In the genomic region with DNA sequence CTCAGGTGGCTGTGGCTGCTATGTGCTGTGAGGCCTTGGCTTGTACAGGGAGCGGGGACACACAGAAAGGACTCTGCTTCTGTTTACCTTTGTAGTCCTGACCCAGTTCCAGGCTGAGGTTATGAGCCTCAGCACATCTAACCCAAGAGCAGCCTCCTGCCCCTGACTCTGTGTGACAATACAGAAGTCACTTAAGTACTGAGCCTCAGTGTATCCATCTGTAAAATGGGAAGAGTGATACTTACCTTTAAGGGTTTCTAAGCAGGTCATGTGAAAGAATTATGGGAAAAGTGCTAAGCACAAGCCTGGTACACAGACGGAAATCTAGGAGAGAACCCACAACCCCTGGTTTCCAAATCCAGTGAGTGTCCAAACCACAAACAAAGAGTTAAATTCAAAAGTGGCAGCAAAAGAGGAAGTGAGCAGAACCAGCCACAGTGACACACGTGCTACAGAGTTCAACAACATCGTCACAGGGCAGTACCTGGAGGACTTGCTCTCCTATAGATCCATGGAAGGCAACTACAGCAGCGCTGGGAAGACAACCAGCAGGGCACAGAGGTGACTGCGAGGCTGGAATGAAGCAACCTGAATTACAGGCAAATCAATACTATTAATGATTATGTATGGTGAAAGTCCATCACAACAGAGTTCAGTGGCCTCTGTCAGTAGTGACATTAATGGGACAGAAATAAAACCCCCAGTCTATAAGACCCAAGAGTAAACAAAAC, we compare ENCODE assay signal across 1 cellular context.
TF ChIP-seq lines count a peak whose summit lies in the region.

No MANE protein-coding gene starts in this region.

TF ChIP-seq in GM12878, 131 proteins besides CTCF, POLR2A, EP300 and RAD21 (continues in another document):
- TF ChIP-seq NBN (IDR thresholded peaks at IDR 0.05) (peak; percentile 63; the same call in 1 of the 2 replicates), BMI1 (IDR thresholded peaks at IDR 0.05; ENCODE audit: borderline replicate concordance) (peak; percentile 64), EGR1 (IDR thresholded peaks at IDR 0.05; ENCODE audit: borderline replicate concordance in 1 of 2, low read depth in 2 of 2, low read length in 2 of 2) (no peak), NFYA (IDR thresholded peaks at IDR 0.05; ENCODE audit: borderline replicate concordance, low read depth, low read length) (no peak), BCL11A (IDR thresholded peaks at IDR 0.05; ENCODE audit: low read depth, low read length) (peak; percentile 74), FOXK2 (IDR thresholded peaks at IDR 0.05) (0 out of 2 replicates have a peak, but pooled peaks have one; percentile 21), MEF2B (IDR thresholded peaks at IDR 0.05; ENCODE audit: partially characterized antibody, poor library complexity, severe bottlenecking) (peak; percentile 56), SPI1 (IDR thresholded peaks at IDR 0.05; ENCODE audit: borderline replicate concordance, insufficient read depth, low read depth, low read length) (peak; percentile 99), SIN3A (IDR thresholded peaks at IDR 0.05; ENCODE audit: low read depth, low read length) (no peak), TBL1XR1 (IDR thresholded peaks at IDR 0.05; ENCODE audit: low read depth, low read length) (peak; percentile 51; the same call in 1 of the 2 replicates), RUNX3 (IDR thresholded peaks at IDR 0.05; ENCODE audit: low read length) (peak; percentile 98), STAT1 (conservative IDR thresholded peaks at IDR 0.05) (no peak), POLR2AphosphoS5 (IDR thresholded peaks at IDR 0.05; ENCODE audit: low read length) (no peak), MYB (IDR thresholded peaks at IDR 0.05; ENCODE audit: borderline replicate concordance, low read depth, low read length) (no peak), TARDBP (IDR thresholded peaks at IDR 0.05; ENCODE audit: borderline replicate concordance) (no peak), SMAD1 (IDR thresholded peaks at IDR 0.05; ENCODE audit: low read depth, partially characterized antibody) (no peak), HDGF (IDR thresholded peaks at IDR 0.05) (no peak), DPF2 (IDR thresholded peaks at IDR 0.05) (peak; percentile 92), MTA2 (IDR thresholded peaks at IDR 0.05; ENCODE audit: low read depth) (peak; percentile 84), MEF2A (IDR thresholded peaks at IDR 0.05; ENCODE audit: insufficient read depth, low read depth, low read length) (peak; percentile 62; the same call in 1 of the 2 replicates), CBFB (IDR thresholded peaks at IDR 0.05; ENCODE audit: low read depth) (peak; percentile 74; the same call in 1 of the 2 replicates), CHD4 (IDR thresholded peaks at IDR 0.05) (0 out of 2 replicates have a peak, but pooled peaks have one; percentile 62), MXI1 (IDR thresholded peaks at IDR 0.05; ENCODE audit: low read depth, low read length) (no peak), MTA3 (IDR thresholded peaks at IDR 0.05; ENCODE audit: borderline replicate concordance, low read length) (0 out of 2 replicates have a peak, but pooled peaks have one; percentile 87), ETV6 (conservative IDR thresholded peaks at IDR 0.05 in 1 of 2, IDR thresholded peaks at IDR 0.05 in 1 of 2; ENCODE audit: borderline replicate concordance in 1 of 2, low read depth in 1 of 2) (no peak), WRNIP1 (IDR thresholded peaks at IDR 0.05; ENCODE audit: borderline replicate concordance, low read depth, low read length) (no peak), RBBP5 (conservative IDR thresholded peaks at IDR 0.05) (no peak), BHLHE40 (IDR thresholded peaks at IDR 0.05; ENCODE audit: borderline replicate concordance in 1 of 2, low read depth in 2 of 2, low read length in 1 of 2) (peak; percentile 97 to 98), GATAD2B (conservative IDR thresholded peaks at IDR 0.05; ENCODE audit: low read depth) (peak; percentile 51), IKZF2 (IDR thresholded peaks at IDR 0.05) (peak; percentile 98)
- TF ChIP-seq, protein P1, sequence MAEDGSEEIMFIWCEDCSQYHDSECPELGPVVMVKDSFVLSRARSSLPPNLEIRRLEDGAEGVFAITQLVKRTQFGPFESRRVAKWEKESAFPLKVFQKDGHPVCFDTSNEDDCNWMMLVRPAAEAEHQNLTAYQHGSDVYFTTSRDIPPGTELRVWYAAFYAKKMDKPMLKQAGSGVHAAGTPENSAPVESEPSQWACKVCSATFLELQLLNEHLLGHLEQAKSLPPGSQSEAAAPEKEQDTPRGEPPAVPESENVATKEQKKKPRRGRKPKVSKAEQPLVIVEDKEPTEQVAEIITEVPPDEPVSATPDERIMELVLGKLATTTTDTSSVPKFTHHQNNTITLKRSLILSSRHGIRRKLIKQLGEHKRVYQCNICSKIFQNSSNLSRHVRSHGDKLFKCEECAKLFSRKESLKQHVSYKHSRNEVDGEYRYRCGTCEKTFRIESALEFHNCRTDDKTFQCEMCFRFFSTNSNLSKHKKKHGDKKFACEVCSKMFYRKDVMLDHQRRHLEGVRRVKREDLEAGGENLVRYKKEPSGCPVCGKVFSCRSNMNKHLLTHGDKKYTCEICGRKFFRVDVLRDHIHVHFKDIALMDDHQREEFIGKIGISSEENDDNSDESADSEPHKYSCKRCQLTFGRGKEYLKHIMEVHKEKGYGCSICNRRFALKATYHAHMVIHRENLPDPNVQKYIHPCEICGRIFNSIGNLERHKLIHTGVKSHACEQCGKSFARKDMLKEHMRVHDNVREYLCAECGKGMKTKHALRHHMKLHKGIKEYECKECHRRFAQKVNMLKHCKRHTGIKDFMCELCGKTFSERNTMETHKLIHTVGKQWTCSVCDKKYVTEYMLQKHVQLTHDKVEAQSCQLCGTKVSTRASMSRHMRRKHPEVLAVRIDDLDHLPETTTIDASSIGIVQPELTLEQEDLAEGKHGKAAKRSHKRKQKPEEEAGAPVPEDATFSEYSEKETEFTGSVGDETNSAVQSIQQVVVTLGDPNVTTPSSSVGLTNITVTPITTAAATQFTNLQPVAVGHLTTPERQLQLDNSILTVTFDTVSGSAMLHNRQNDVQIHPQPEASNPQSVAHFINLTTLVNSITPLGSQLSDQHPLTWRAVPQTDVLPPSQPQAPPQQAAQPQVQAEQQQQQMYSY (CRISPR knock-in tag; IDR thresholded peaks at IDR 0.05) = no peak
- TF ChIP-seq, protein P2, sequence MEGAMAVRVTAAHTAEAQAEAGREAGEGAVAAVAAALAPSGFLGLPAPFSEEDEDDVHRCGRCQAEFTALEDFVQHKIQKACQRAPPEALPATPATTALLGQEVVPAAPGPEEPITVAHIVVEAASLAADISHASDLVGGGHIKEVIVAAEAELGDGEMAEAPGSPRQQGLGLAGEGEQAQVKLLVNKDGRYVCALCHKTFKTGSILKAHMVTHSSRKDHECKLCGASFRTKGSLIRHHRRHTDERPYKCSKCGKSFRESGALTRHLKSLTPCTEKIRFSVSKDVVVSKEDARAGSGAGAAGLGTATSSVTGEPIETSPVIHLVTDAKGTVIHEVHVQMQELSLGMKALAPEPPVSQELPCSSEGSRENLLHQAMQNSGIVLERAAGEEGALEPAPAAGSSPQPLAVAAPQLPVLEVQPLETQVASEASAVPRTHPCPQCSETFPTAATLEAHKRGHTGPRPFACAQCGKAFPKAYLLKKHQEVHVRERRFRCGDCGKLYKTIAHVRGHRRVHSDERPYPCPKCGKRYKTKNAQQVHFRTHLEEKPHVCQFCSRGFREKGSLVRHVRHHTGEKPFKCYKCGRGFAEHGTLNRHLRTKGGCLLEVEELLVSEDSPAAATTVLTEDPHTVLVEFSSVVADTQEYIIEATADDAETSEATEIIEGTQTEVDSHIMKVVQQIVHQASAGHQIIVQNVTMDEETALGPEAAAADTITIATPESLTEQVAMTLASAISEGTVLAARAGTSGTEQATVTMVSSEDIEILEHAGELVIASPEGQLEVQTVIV (IDR thresholded peaks at IDR 0.05; ENCODE audit: borderline replicate concordance, partially characterized antibody) = no peak
- TF ChIP-seq, protein P3, sequence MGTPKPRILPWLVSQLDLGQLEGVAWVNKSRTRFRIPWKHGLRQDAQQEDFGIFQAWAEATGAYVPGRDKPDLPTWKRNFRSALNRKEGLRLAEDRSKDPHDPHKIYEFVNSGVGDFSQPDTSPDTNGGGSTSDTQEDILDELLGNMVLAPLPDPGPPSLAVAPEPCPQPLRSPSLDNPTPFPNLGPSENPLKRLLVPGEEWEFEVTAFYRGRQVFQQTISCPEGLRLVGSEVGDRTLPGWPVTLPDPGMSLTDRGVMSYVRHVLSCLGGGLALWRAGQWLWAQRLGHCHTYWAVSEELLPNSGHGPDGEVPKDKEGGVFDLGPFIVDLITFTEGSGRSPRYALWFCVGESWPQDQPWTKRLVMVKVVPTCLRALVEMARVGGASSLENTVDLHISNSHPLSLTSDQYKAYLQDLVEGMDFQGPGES (IDR thresholded peaks at IDR 0.05) = no peak
- TF ChIP-seq, protein P4, sequence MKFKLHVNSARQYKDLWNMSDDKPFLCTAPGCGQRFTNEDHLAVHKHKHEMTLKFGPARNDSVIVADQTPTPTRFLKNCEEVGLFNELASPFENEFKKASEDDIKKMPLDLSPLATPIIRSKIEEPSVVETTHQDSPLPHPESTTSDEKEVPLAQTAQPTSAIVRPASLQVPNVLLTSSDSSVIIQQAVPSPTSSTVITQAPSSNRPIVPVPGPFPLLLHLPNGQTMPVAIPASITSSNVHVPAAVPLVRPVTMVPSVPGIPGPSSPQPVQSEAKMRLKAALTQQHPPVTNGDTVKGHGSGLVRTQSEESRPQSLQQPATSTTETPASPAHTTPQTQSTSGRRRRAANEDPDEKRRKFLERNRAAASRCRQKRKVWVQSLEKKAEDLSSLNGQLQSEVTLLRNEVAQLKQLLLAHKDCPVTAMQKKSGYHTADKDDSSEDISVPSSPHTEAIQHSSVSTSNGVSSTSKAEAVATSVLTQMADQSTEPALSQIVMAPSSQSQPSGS (IDR thresholded peaks at IDR 0.05; ENCODE audit: low read length) = peak; percentile 43; the same call in 1 of the 2 replicates
- TF ChIP-seq, protein P5, sequence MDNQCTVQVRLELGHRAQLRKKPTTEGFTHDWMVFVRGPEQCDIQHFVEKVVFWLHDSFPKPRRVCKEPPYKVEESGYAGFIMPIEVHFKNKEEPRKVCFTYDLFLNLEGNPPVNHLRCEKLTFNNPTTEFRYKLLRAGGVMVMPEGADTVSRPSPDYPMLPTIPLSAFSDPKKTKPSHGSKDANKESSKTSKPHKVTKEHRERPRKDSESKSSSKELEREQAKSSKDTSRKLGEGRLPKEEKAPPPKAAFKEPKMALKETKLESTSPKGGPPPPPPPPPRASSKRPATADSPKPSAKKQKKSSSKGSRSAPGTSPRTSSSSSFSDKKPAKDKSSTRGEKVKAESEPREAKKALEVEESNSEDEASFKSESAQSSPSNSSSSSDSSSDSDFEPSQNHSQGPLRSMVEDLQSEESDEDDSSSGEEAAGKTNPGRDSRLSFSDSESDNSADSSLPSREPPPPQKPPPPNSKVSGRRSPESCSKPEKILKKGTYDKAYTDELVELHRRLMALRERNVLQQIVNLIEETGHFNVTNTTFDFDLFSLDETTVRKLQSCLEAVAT (IDR thresholded peaks at IDR 0.05) = peak; percentile 74
- TF ChIP-seq, protein P6, sequence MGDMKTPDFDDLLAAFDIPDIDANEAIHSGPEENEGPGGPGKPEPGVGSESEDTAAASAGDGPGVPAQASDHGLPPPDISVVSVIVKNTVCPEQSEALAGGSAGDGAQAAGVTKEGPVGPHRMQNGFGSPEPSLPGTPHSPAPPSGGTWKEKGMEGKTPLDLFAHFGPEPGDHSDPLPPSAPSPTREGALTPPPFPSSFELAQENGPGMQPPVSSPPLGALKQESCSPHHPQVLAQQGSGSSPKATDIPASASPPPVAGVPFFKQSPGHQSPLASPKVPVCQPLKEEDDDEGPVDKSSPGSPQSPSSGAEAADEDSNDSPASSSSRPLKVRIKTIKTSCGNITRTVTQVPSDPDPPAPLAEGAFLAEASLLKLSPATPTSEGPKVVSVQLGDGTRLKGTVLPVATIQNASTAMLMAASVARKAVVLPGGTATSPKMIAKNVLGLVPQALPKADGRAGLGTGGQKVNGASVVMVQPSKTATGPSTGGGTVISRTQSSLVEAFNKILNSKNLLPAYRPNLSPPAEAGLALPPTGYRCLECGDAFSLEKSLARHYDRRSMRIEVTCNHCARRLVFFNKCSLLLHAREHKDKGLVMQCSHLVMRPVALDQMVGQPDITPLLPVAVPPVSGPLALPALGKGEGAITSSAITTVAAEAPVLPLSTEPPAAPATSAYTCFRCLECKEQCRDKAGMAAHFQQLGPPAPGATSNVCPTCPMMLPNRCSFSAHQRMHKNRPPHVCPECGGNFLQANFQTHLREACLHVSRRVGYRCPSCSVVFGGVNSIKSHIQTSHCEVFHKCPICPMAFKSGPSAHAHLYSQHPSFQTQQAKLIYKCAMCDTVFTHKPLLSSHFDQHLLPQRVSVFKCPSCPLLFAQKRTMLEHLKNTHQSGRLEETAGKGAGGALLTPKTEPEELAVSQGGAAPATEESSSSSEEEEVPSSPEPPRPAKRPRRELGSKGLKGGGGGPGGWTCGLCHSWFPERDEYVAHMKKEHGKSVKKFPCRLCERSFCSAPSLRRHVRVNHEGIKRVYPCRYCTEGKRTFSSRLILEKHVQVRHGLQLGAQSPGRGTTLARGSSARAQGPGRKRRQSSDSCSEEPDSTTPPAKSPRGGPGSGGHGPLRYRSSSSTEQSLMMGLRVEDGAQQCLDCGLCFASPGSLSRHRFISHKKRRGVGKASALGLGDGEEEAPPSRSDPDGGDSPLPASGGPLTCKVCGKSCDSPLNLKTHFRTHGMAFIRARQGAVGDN (IDR thresholded peaks at IDR 0.05) = peak; percentile 76; the same call in 1 of the 2 replicates
- TF ChIP-seq, protein P7, sequence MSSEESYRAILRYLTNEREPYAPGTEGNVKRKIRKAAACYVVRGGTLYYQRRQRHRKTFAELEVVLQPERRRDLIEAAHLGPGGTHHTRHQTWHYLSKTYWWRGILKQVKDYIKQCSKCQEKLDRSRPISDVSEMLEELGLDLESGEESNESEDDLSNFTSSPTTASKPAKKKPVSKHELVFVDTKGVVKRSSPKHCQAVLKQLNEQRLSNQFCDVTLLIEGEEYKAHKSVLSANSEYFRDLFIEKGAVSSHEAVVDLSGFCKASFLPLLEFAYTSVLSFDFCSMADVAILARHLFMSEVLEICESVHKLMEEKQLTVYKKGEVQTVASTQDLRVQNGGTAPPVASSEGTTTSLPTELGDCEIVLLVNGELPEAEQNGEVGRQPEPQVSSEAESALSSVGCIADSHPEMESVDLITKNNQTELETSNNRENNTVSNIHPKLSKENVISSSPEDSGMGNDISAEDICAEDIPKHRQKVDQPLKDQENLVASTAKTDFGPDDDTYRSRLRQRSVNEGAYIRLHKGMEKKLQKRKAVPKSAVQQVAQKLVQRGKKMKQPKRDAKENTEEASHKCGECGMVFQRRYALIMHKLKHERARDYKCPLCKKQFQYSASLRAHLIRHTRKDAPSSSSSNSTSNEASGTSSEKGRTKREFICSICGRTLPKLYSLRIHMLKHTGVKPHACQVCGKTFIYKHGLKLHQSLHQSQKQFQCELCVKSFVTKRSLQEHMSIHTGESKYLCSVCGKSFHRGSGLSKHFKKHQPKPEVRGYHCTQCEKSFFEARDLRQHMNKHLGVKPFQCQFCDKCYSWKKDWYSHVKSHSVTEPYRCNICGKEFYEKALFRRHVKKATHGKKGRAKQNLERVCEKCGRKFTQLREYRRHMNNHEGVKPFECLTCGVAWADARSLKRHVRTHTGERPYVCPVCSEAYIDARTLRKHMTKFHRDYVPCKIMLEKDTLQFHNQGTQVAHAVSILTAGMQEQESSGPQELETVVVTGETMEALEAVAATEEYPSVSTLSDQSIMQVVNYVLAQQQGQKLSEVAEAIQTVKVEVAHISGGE (CRISPR knock-in tag; IDR thresholded peaks at IDR 0.05) = no peak
